Comparison of ENCODE assay signal across 22 cellular contexts in the genomic region with DNA sequence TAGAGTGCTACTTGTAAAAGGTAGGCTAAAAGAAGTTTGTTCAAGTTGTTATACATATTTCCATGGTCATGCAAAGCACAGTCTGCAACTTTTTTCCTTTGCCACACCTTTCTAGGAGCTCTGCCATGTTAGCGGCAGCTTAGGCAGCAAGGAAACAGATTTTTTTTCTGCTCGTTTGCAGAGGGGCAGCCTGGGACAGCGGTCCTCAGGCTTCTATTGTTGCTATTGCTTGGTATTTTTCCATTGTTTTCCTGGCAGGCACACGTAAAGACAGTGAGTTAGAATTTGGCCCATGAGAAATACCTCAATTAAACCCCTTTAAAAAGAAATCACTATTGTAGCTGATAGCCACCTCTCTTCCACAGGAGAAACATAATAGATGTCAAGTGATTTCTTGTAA.
DNase-seq lines count a peak whose midpoint lies in the region; TF ChIP-seq lines count a peak whose summit lies in the region.
"Had no signal": no experiment of that assay in that cellular context is flagged by ENCODE, and none has a peak within 500 bp of the region (broad histone marks: within the 10 kb centered on the region; RNA-seq: fewer than 3 reads in every experiment).

No MANE protein-coding gene starts in this region.

- in situ Hi-C loops in G401 (cut with HindIII; ENCODE audit: low sequenced_read_pairs): no loop called here

- H3K4me2 ChIP-seq in neural progenitor cell: no peak overlapping the region

- H3K27me3 ChIP-seq in HUES48 (ENCODE audit: control insufficient read depth, insufficient read depth, low read length): no peaks in the 10 kb centered on the region
- no peaks in the 10 kb centered on the region for H3K27me3 ChIP-seq in neural progenitor cell
- no peaks in the 10 kb centered on the region for H3K27me3 ChIP-seq in tibial artery

- CTCF ChIA-PET in activated CD4-positive, alpha-beta memory T cell treated with anti-CD3 and anti-CD28 coated beads, Interleukin-2, amount 10 ng/mL, durations not matched to agents 7 days and 5 days (lab: Charles Lee): no interaction called here

- no peak for TF ChIP-seq CTCF in neural progenitor cell (IDR thresholded peaks at IDR 0.05)
- no peak for TF ChIP-seq CTCF in tibial artery (IDR thresholded peaks at IDR 0.05)

- H3K9me3 ChIP-seq in HUES48 (ENCODE audit: control insufficient read depth, insufficient read depth, low read length): no peaks in the 10 kb centered on the region
- H3K9me3 ChIP-seq in neural progenitor cell (ENCODE audit: low read depth): peaks cover 4% of the 10 kb centered on the region
- no peaks in the 10 kb centered on the region for H3K9me3 ChIP-seq in tibial artery

- no peaks in the 10 kb centered on the region for H3K79me2 ChIP-seq in neural progenitor cell (ENCODE audit: low read depth)

- DNase-seq in G401 (ENCODE audit: low spot score): peak; percentile 84
- peak; percentile 22 for DNase-seq in cerebellum (ENCODE audit: low spot score)
- peak; percentile 25 for DNase-seq in neural progenitor cell (ENCODE audit: low spot score)
- no peak for DNase-seq in kidney glomerular epithelial cell (lab: John Stamatoyannopoulos, UW)
- DNase-seq in hypothalamus (lab: John Stamatoyannopoulos, UW): no peak
- DNase-seq in tibial artery: no peak
- no peak for DNase-seq in activated CD4-positive, alpha-beta memory T cell treated with anti-CD3 and anti-CD28 coated beads, Interleukin-2, amount 10 ng/mL, durations not matched to agents 7 days and 5 days
- DNase-seq: ACHN, DMS79 treated with DMSO at 0.1 percent for 48 hours, GDM1, GOT3, HFFc6, MV-4-11, NCI-H187, NCI-H2107, NCI-H510A treated with DMSO at 0.1 percent for 48 hours, NCI-H82, OCI-M1, Right ventricle myocardium superior had no signal

- no peaks in the 10 kb centered on the region for H3K27me3 Mint-ChIP-seq in neural progenitor cell (ENCODE audit: insufficient read depth, low read depth)
- no peaks in the 10 kb centered on the region for H3K27me3 Mint-ChIP-seq in activated CD4-positive, alpha-beta memory T cell treated with anti-CD3 and anti-CD28 coated beads, Interleukin-2, amount 10 ng/mL, durations not matched to agents 7 days and 5 days

- H3K4me1 ChIP-seq in HUES48 (ENCODE audit: control insufficient read depth, insufficient read depth, low read length) (peaks cover 38% of the 10 kb centered on the region), neural progenitor cell (peaks cover 15% of the 10 kb centered on the region), tibial artery (no peaks in the 10 kb centered on the region)

- POLR2A ChIA-PET in activated CD4-positive, alpha-beta memory T cell treated with anti-CD3 and anti-CD28 coated beads, Interleukin-2, amount 10 ng/mL, durations not matched to agents 7 days and 5 days (lab: Charles Lee): no interaction called here

- H3K9ac ChIP-seq in HUES48 (ENCODE audit: low read depth, low read length) (no peak overlapping the region), neural progenitor cell (no peak overlapping the region)

- H3K4me1 Mint-ChIP-seq in neural progenitor cell: peaks cover 15% of the 10 kb centered on the region
- peaks cover 13% of the 10 kb centered on the region for H3K4me1 Mint-ChIP-seq in activated CD4-positive, alpha-beta memory T cell treated with anti-CD3 and anti-CD28 coated beads, Interleukin-2, amount 10 ng/mL, durations not matched to agents 7 days and 5 days

- H3K27ac Mint-ChIP-seq in neural progenitor cell: no peak overlapping the region
- H3K27ac Mint-ChIP-seq in activated CD4-positive, alpha-beta memory T cell treated with anti-CD3 and anti-CD28 coated beads, Interleukin-2, amount 10 ng/mL, durations not matched to agents 7 days and 5 days: no peak overlapping the region
- H3K27ac Mint-ChIP-seq: HFFc6 had no signal

- H3K4me3 ChIP-seq in HUES48 (ENCODE audit: low read depth, low read length) (no peak overlapping the region), neural progenitor cell (peak overlapping the region; percentile 3), tibial artery (no peak overlapping the region)
- H3K4me3 ChIP-seq: K562, SK-N-MC had no signal

- intact Hi-C loops in tibial artery (cut with DNase I; ENCODE audit: low total_unique reads): no loop called here

- H3K27ac ChIP-seq in HUES48 (ENCODE audit: low read depth, low read length) (peak overlapping the region; percentile 53), neural progenitor cell (no peak overlapping the region), tibial artery (no peak overlapping the region)
- H3K27ac ChIP-seq: SK-N-MC had no signal

- H3K4me3 Mint-ChIP-seq in neural progenitor cell: no peak overlapping the region
- no peak overlapping the region for H3K4me3 Mint-ChIP-seq in activated CD4-positive, alpha-beta memory T cell treated with anti-CD3 and anti-CD28 coated beads, Interleukin-2, amount 10 ng/mL, durations not matched to agents 7 days and 5 days
- H3K4me3 Mint-ChIP-seq: HFFc6 had no signal

- no peaks in the 10 kb centered on the region for H4K20me1 ChIP-seq in neural progenitor cell (ENCODE audit: low read depth)

- H3K9me3 Mint-ChIP-seq in neural progenitor cell: no peaks in the 10 kb centered on the region
- H3K9me3 Mint-ChIP-seq in activated CD4-positive, alpha-beta memory T cell treated with anti-CD3 and anti-CD28 coated beads, Interleukin-2, amount 10 ng/mL, durations not matched to agents 7 days and 5 days: no peaks in the 10 kb centered on the region
- H3K9me3 Mint-ChIP-seq: HFFc6 had no signal

- H3K36me3 ChIP-seq in HUES48 (ENCODE audit: control insufficient read depth, insufficient read depth, low read length) (no peaks in the 10 kb centered on the region), neural progenitor cell (no peaks in the 10 kb centered on the region), tibial artery (no peaks in the 10 kb centered on the region)

- H3F3A ChIP-seq in neural progenitor cell (ENCODE audit: low read depth): no peaks in the 10 kb centered on the region

- no peaks in the 10 kb centered on the region for H3K36me3 Mint-ChIP-seq in neural progenitor cell
- H3K36me3 Mint-ChIP-seq in activated CD4-positive, alpha-beta memory T cell treated with anti-CD3 and anti-CD28 coated beads, Interleukin-2, amount 10 ng/mL, durations not matched to agents 7 days and 5 days (ENCODE audit: low read depth): no peaks in the 10 kb centered on the region

- H2AFZ ChIP-seq in neural progenitor cell (replicated peaks): no peak overlapping the region

Comparison
In these comparisons a context has a peak if more than half of its experiments do, and no peak if none do; other contexts are left out.
1. DNase-seq: peak in G401 (single experiment), cerebellum (single experiment) and neural progenitor cell (single experiment); none in kidney glomerular epithelial cell (single experiment), hypothalamus (0 of 51), tibial artery (0 of 2) and activated CD4-positive, alpha-beta memory T cell treated with anti-CD3 and anti-CD28 coated beads, Interleukin-2, amount 10 ng/mL, durations not matched to agents 7 days and 5 days (single experiment).